ENCODE assay signal across 8 cellular contexts in the genomic region with DNA sequence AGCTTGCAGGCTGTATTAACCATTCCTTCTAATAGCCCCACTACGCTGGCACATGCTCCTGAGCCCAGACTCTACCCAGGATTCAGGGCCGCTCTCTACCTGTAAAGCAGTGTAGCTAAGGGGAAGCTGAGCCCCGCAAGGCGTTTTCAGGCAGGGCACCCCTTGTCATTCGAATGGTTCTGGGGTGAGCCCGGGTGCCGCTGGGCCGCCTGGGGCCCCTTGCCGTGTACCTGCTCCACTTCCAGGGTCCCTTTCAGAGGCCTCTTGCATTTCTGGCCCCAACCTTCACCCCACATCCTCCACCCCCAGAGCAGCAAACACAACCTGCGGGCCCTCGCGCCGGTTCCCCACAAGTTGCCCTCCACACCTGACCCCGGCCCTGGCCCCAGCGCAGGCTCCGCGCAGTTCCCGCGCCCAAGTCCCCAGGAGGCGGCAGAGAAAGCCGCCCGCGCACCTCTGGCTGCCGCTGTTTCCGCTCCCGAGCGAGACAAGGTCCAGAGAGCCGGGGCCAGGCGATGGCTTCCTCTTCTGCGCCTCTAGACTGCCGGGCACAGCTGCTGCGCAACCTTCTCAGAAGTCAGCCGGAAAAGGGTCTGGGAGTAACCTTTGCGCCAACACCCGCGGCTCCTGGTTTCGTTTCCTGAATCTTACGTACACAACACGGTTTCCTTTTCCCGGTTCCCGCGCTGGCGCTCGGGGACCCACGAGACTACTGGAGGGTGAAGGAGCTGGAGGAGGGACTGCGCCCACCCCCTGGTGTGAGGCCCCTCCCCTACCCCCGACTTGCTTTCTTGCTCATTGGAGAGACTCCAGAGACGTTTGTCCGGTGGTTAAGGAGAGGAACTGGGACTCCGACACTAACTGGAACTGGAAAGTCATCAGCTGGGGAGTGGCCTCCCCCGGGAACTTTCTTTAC. TPM values are rescaled to one million over a fixed set of nuclear protein-coding genes. Genes with fewer than 3 reads are reported as not detected.
DNase-seq lines count a peak whose midpoint lies in the region; ATAC-seq and TF ChIP-seq lines count a peak whose summit lies in the region.

A gene with protein sequence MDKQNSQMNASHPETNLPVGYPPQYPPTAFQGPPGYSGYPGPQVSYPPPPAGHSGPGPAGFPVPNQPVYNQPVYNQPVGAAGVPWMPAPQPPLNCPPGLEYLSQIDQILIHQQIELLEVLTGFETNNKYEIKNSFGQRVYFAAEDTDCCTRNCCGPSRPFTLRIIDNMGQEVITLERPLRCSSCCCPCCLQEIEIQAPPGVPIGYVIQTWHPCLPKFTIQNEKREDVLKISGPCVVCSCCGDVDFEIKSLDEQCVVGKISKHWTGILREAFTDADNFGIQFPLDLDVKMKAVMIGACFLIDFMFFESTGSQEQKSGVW (minus strand): TSS at position 595 of the 916 bp plus-strand sequence. CDS start 8,055 bp downstream, outside the sequence.

- DNase-seq in NCI-H2196 treated with DMSO at 0.1 percent for 48 hours (lab: John Stamatoyannopoulos, UW; ENCODE audit: unreplicated experiment) (peak; percentile 85), activated B cell treated with CpG ODN at 0.5 μM for 24 hours (peak; percentile 67), cardiac fibroblast (ENCODE audit: low read depth in 2 of 2) (peak; percentile 98 to 99), immature natural killer cell (peak; percentile 68 to 75 (median 73)), smooth muscle cell (lab: John Stamatoyannopoulos, UW; ENCODE audit: unreplicated experiment) (peak; percentile 58)

- peaks cover 74% of the 10 kb centered on the region for H3K79me2 ChIP-seq in ACC112 (ENCODE audit: control insufficient read depth, insufficient read depth, low read length, unreplicated experiment)
- peaks cover 35% of the 10 kb centered on the region for H3K79me2 ChIP-seq in smooth muscle cell (ENCODE audit: low read depth)

- no peaks in the 10 kb centered on the region for H3K27me3 Mint-ChIP-seq in activated B cell treated with CpG ODN at 0.5 μM for 24 hours
- peaks cover 0 to 5% (median 4%) of the 10 kb centered on the region in 3 donors for H3K27me3 Mint-ChIP-seq in immature natural killer cell (ENCODE audit: low read depth in 3 of 3)

- intact Hi-C loops in activated B cell treated with CpG ODN at 0.5 μM for 24 hours (cut with micrococcal nuclease), result loop anchor here (1.0 to 2.0 kb wide), 4 partner anchors 8 to 75 kb away; a partner anchor contains a TSS

- H3K4me3 Mint-ChIP-seq in activated B cell treated with CpG ODN at 0.5 μM for 24 hours (peak within 1 kb of the TSS; percentile 92), immature natural killer cell (peak within 1 kb of the TSS; percentile 83 to 95 (median 95))

- no peaks in the 10 kb centered on the region for H3K9me3 Mint-ChIP-seq in activated B cell treated with CpG ODN at 0.5 μM for 24 hours
- no peaks in the 10 kb centered on the region for H3K9me3 Mint-ChIP-seq in immature natural killer cell

- H3K9ac ChIP-seq in smooth muscle cell (ENCODE audit: low read depth), result peak within 1 kb of the TSS; percentile 90

- H3K4me1 ChIP-seq in ACC112 (ENCODE audit: control insufficient read depth, insufficient read depth, low read length, unreplicated experiment) (peaks cover 45% of the 10 kb centered on the region), smooth muscle cell (ENCODE audit: low read depth) (peaks cover 5% of the 10 kb centered on the region)

- H3K36me3 ChIP-seq in ACC112 (ENCODE audit: insufficient read depth, low read length), result peaks cover 37% of the 10 kb centered on the region
- H3K36me3 ChIP-seq in smooth muscle cell (ENCODE audit: low read depth), result no peaks in the 10 kb centered on the region

- H3K4me3 ChIP-seq in ACC112 (ENCODE audit: low read depth, low read length), result peak within 1 kb of the TSS; percentile 98
- peak within 1 kb of the TSS; percentile 74 to 84 for H3K4me3 ChIP-seq in cardiac fibroblast (replicated peaks in 1 of 2; ENCODE audit: low read depth in 2 of 2, low read length in 2 of 2)
- H3K4me3 ChIP-seq in smooth muscle cell, result peak within 1 kb of the TSS; percentile 75

- H3K27ac Mint-ChIP-seq in activated B cell treated with CpG ODN at 0.5 μM for 24 hours, result peak within 1 kb of the TSS; percentile 92
- H3K27ac Mint-ChIP-seq in immature natural killer cell, result peak within 1 kb of the TSS; percentile 82 to 93 (median 89)

- H4K20me1 ChIP-seq in smooth muscle cell (ENCODE audit: low read depth), result no peaks in the 10 kb centered on the region

- TF ChIP-seq CTCF in activated B cell treated with CpG ODN at 0.5 μM for 24 hours (IDR thresholded peaks at IDR 0.05) (no peak), cardiac fibroblast (IDR thresholded peaks at IDR 0.05; ENCODE audit: low read depth, low read length) (no peak), smooth muscle cell (IDR thresholded peaks at IDR 0.05; ENCODE audit: borderline replicate concordance, insufficient read depth, poor library complexity, severe bottlenecking) (no peak)

- no peaks in the 10 kb centered on the region for H3K27me3 ChIP-seq in ACC112 (ENCODE audit: insufficient read depth, low read length)
- H3K27me3 ChIP-seq in smooth muscle cell (ENCODE audit: low read depth), result no peaks in the 10 kb centered on the region

- POLR2A ChIA-PET in activated B cell treated with CpG ODN at 0.5 μM for 24 hours (lab: Charles Lee), result interaction anchor here (0.6 to 2.5 kb wide), 3 partner anchors 10 to 78 kb away, joined by 3 to 30 read pairs (median 5); a partner anchor contains a TSS

- no peak within 1 kb of the TSS for H2AFZ ChIP-seq in ACC112 (ENCODE audit: low read length, unreplicated experiment)
- peak within 1 kb of the TSS; percentile 76 for H2AFZ ChIP-seq in smooth muscle cell (ENCODE audit: low read depth)

- peaks cover 51% of the 10 kb centered on the region for H3K4me1 Mint-ChIP-seq in activated B cell treated with CpG ODN at 0.5 μM for 24 hours
- peaks cover 46 to 75% of the 10 kb centered on the region in 2 donors for H3K4me1 Mint-ChIP-seq in immature natural killer cell

- H3F3A ChIP-seq in smooth muscle cell (ENCODE audit: low read depth), result no peaks in the 10 kb centered on the region

- H3K4me2 ChIP-seq in smooth muscle cell, result peak within 1 kb of the TSS; percentile 96

- H3K27ac ChIP-seq in ACC112 (ENCODE audit: low read depth, low read length), result peak within 1 kb of the TSS; percentile 98
- peak within 1 kb of the TSS; percentile 73 for H3K27ac ChIP-seq in smooth muscle cell (ENCODE audit: low read depth)

- ATAC-seq in GM18867 (IDR thresholded peaks at IDR 0.05; ENCODE audit: unreplicated experiment) (peak; percentile 90), HG03097 (IDR thresholded peaks at IDR 0.05; ENCODE audit: low FRiP score, unreplicated experiment) (peak; percentile 91), activated B cell treated with CpG ODN at 0.5 μM for 24 hours (ENCODE audit: low read depth) (peak; percentile 87)

- H3K36me3 Mint-ChIP-seq in activated B cell treated with CpG ODN at 0.5 μM for 24 hours (ENCODE audit: low read depth), result peaks cover 4% of the 10 kb centered on the region
- H3K36me3 Mint-ChIP-seq in immature natural killer cell, result no peaks in the 10 kb centered on the region

- no peaks in the 10 kb centered on the region for H3K9me3 ChIP-seq in smooth muscle cell (replicated peaks; ENCODE audit: low read depth)

- CTCF ChIA-PET in activated B cell treated with CpG ODN at 0.5 μM for 24 hours (lab: Charles Lee), result interaction anchor here (0.5 to 1.1 kb wide), 3 partner anchors 33 to 75 kb away, joined by 3 read pairs; a partner anchor contains a TSS

- WGBS in smooth muscle cell (ENCODE audit: low lambda C conversion rate), result 1% methylated on average over 47 of the region's 51 CpGs

RNA-seq across cellular contexts. Expression of the gene that starts here (rescaled TPM):
- total RNA-seq in activated B cell treated with CpG ODN at 0.5 μM for 24 hours, result 34.2 and 37.2 TPM in 2 replicates
- polyA plus RNA-seq in immature natural killer cell, result 10 to 100 TPM; 52.8 to 67.8 (median 60.7) TPM
- total RNA-seq in smooth muscle cell, result 36.7 and 58.4 TPM in 2 replicates
- 21.6 and 21.8 TPM in 2 replicates for polyA plus RNA-seq in smooth muscle cell

Comparison
In these comparisons a context has a peak if more than half of its experiments do, and no peak if none do; other contexts are left out.
1. Peak in every context shown above with its lines: DNase-seq, ATAC-seq, H3K4me3 ChIP-seq and H3K27ac ChIP-seq.